8 cellular contexts compared by ENCODE assay signal in genomic region chr20:43915209-43916072, GRCh38. TPM values are rescaled to one million over a fixed set of nuclear protein-coding genes. Genes with fewer than 3 reads are reported as not detected.
DNase-seq lines count a peak whose midpoint lies in the region; ATAC-seq and TF ChIP-seq lines count a peak whose summit lies in the region.

No MANE protein-coding gene starts in this region.

- intact Hi-C loops in activated CD4-positive, alpha-beta memory T cell treated with anti-CD3 and anti-CD28 coated beads for 36 hours (cut with micrococcal nuclease): loop anchor here (2.0 to 10.0 kb wide), 3 partner anchors 35 to 165 kb away; no protein-coding TSS in a partner anchor

- no peak for TF ChIP-seq RAD21 in neural cell (conservative IDR thresholded peaks at IDR 0.05)

- DNase-seq in BJ (ENCODE audit: low read depth) (no peak), NCI-H524 treated with DMSO at 0.1 percent for 48 hours (lab: John Stamatoyannopoulos, UW) (no peak), dedifferentiated amniotic fluid mesenchymal stem cell (ENCODE audit: extremely low spot score) (no peak)
- peak; percentile 59 for DNase-seq in activated CD4-positive, alpha-beta memory T cell treated with anti-CD3 and anti-CD28 coated beads for 36 hours

- WGBS in esophagus, 2 donors: 2 to 3% methylated on average over 66 of the region's 66 CpGs

- H3K36me3 ChIP-seq in BJ (ENCODE audit: control insufficient read depth, insufficient read depth, low read length) (no peaks in the 10 kb centered on the region), esophagus (ENCODE audit: control insufficient read depth in 2 of 2, insufficient read depth in 2 of 2, low read length in 1 of 2) (no peaks in the 10 kb centered on the region), neural cell (ENCODE audit: insufficient read depth, low read length) (no peaks in the 10 kb centered on the region)

- H3K27ac ChIP-seq in esophagus (ENCODE audit: low read depth in 2 of 2, low read length in 1 of 2) (peak overlapping the region; percentile 36 to 61), neural cell (ENCODE audit: low read length) (no peak overlapping the region)

- peak overlapping the region; percentile 43 for H3K27ac Mint-ChIP-seq in activated CD4-positive, alpha-beta memory T cell treated with anti-CD3 and anti-CD28 coated beads for 36 hours

- H2AFZ ChIP-seq in neural cell (ENCODE audit: low read depth, low read length): peak overlapping the region; percentile 6

- H3K9ac ChIP-seq in neural cell (ENCODE audit: low read length): peak overlapping the region; percentile 61

- H3K27me3 ChIP-seq in BJ (ENCODE audit: control insufficient read depth, insufficient read depth, low read length): no peaks in the 10 kb centered on the region
- H3K27me3 ChIP-seq in esophagus (ENCODE audit: control insufficient read depth in 1 of 2, insufficient read depth in 2 of 2, low read length in 2 of 2): peaks cover 3 to 4% of the 10 kb centered on the region in 2 donors
- peaks cover 31% of the 10 kb centered on the region for H3K27me3 ChIP-seq in neural cell (ENCODE audit: insufficient read depth, low read depth, low read length)

- H3K79me2 ChIP-seq in neural cell (replicated peaks; ENCODE audit: insufficient read depth, low read length): peaks cover 4% of the 10 kb centered on the region

- H3K4me1 ChIP-seq in esophagus (ENCODE audit: control insufficient read depth in 2 of 2, insufficient read depth in 2 of 2, low read length in 1 of 2): peaks cover 5 to 12% of the 10 kb centered on the region in 2 donors

- no peaks in the 10 kb centered on the region for H4K20me1 ChIP-seq in neural cell (ENCODE audit: insufficient read depth)

- no peaks in the 10 kb centered on the region for H3F3A ChIP-seq in neural cell (ENCODE audit: insufficient read depth, low read length, poor library complexity, severe bottlenecking)

- peaks cover 46% of the 10 kb centered on the region for H3K27me3 Mint-ChIP-seq in activated CD4-positive, alpha-beta memory T cell treated with anti-CD3 and anti-CD28 coated beads for 36 hours

- no peaks in the 10 kb centered on the region for H3K9me2 ChIP-seq in neural cell (ENCODE audit: insufficient read depth, low read length)

- peak; percentile 6 for ATAC-seq in HG02870 (IDR thresholded peaks at IDR 0.05; ENCODE audit: unreplicated experiment)
- no peak for ATAC-seq in GM18519 (IDR thresholded peaks at IDR 0.05; ENCODE audit: low FRiP score, unreplicated experiment)

- TF ChIP-seq CTCF in BJ (IDR thresholded peaks at IDR 0.05; ENCODE audit: insufficient read depth, low read depth, low read length) (no peak), neural cell (IDR thresholded peaks at IDR 0.05; ENCODE audit: poor library complexity, severe bottlenecking) (no peak)

- no peak for TF ChIP-seq EP300 in neural cell (conservative IDR thresholded peaks at IDR 0.05; ENCODE audit: poor library complexity, severe bottlenecking)

- peaks cover 16% of the 10 kb centered on the region for H3K9me3 Mint-ChIP-seq in activated CD4-positive, alpha-beta memory T cell treated with anti-CD3 and anti-CD28 coated beads for 36 hours

- H3K4me1 Mint-ChIP-seq in activated CD4-positive, alpha-beta memory T cell treated with anti-CD3 and anti-CD28 coated beads for 36 hours (ENCODE audit: low read depth): peaks cover 37% of the 10 kb centered on the region

- H3K4me3 ChIP-seq in BJ (ENCODE audit: low read depth, low read length) (peak overlapping the region; percentile 53), esophagus (ENCODE audit: low read depth in 1 of 2, low read length in 2 of 2) (peak overlapping the region; percentile 41 to 63), neural cell (ENCODE audit: low read length) (peak overlapping the region; percentile 71)

- peak overlapping the region; percentile 0 for H3K4me2 ChIP-seq in neural cell (ENCODE audit: low read length)

- POLR2A ChIA-PET in BJ (lab: Charles Lee): no interaction called here
- POLR2A ChIA-PET in activated CD4-positive, alpha-beta memory T cell treated with anti-CD3 and anti-CD28 coated beads for 36 hours (lab: Charles Lee): no interaction called here

- H3K4me3 Mint-ChIP-seq in activated CD4-positive, alpha-beta memory T cell treated with anti-CD3 and anti-CD28 coated beads for 36 hours: peak overlapping the region; percentile 78

- H3K9me3 ChIP-seq in esophagus (ENCODE audit: control insufficient read depth in 2 of 2, insufficient read depth in 1 of 2, low read depth in 1 of 2, low read length in 1 of 2): peaks cover 0 to 5% of the 10 kb centered on the region in 2 donors
- H3K9me3 ChIP-seq in neural cell (ENCODE audit: low read length): no peaks in the 10 kb centered on the region

- H3K36me3 Mint-ChIP-seq in activated CD4-positive, alpha-beta memory T cell treated with anti-CD3 and anti-CD28 coated beads for 36 hours: peaks cover 13% of the 10 kb centered on the region

- CTCF ChIA-PET in BJ (lab: Yijun Ruan, JAX): no interaction called here
- CTCF ChIA-PET in activated CD4-positive, alpha-beta memory T cell treated with anti-CD3 and anti-CD28 coated beads for 36 hours (lab: Charles Lee): no interaction called here

TF ChIP-seq in neural cell, 6 proteins besides CTCF, POLR2A, EP300 and RAD21:
- no peak for TF ChIP-seq TAF1 (IDR thresholded peaks at IDR 0.05; ENCODE audit: low read depth)
- TF ChIP-seq MXI1 (conservative IDR thresholded peaks at IDR 0.05; ENCODE audit: poor library complexity, severe bottlenecking): no peak
- TF ChIP-seq EZH2 (IDR thresholded peaks at IDR 0.05; ENCODE audit: borderline replicate concordance, insufficient read depth, low read length, poor library complexity, severe bottlenecking): no peak
- TF ChIP-seq SMC3 (conservative IDR thresholded peaks at IDR 0.05; ENCODE audit: poor library complexity): peak; percentile 36
- peak; percentile 4 for TF ChIP-seq POLR2AphosphoS5 (IDR thresholded peaks at IDR 0.05)
- TF ChIP-seq REST (IDR thresholded peaks at IDR 0.05; ENCODE audit: borderline replicate concordance): no peak

RNA-seq across cellular contexts. Expression of gene TOX2, which starts 0.8 kb away (rescaled TPM):
- polyA plus RNA-seq in BJ (2011; rRNA removed) (4.3 and 7.6 TPM in 2 replicates), esophagus (10 to 100 TPM in 1 of 2 donors, 1 to 10 TPM in 1; 6.9 to 10.5 TPM), neural cell (0.86 and 0.89 TPM in 2 replicates)
- 5.5 and 7.2 TPM in 2 replicates for polyA minus RNA-seq in BJ (2011; rRNA and poly(A)+ RNA removed)
- 1 to 10 TPM; 2.2 to 2.5 TPM for total RNA-seq in activated CD4-positive, alpha-beta memory T cell treated with anti-CD3 and anti-CD28 coated beads for 36 hours
- 1.9 and 3.0 TPM in 2 replicates for polyA minus RNA-seq in neural cell
